Comparison of ENCODE assay signal across 8 cellular contexts in the genomic region with DNA sequence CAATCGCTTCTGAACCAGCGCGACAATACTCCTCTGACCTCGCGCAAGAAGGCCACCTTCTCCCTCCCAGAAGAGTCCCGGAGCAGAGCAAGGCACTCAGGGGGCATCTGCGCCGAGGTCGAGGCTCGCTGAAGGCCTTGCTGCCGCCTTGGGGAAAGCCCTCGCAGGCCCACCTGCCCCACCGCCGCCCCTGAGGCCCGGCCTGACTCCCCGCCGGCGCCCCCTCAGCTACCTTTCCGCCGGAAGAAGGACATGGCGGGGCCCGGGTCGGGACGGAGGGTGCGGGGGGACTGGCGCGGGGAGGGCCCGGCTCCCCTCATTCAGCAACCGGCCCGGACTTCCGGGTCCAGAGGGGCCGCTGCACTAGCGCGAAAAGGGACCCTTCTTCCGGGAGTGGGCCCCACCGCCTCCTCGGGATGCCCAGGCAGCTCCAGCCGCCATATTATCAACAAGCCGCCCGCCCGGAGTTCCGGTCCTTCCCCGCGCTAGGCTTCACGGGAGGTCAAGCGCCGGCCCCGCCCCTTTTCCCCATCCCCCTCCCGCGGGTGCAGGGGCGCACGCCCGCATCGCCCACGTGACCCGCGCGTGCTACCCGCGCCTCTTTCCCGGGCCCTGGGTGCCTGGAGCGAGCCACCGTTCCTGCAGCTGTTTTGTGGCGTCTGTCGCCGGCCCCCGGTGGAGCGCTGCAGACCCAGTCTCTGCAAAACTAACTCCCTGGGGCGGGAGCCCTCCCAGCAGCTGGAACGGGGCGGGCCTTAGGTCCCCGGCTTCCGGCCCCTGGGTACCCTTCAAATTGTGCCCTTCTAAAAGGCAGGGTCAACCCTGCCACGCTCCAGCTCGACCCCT. TPM values are rescaled to one million over a fixed set of nuclear protein-coding genes. Genes with fewer than 3 reads are reported as not detected.
A peak's percentile ranks its signal among the peaks of the same experiment; 100 is the strongest.
DNase-seq lines count a peak whose midpoint lies in the region; ATAC-seq and TF ChIP-seq lines count a peak whose summit lies in the region.

A gene with protein sequence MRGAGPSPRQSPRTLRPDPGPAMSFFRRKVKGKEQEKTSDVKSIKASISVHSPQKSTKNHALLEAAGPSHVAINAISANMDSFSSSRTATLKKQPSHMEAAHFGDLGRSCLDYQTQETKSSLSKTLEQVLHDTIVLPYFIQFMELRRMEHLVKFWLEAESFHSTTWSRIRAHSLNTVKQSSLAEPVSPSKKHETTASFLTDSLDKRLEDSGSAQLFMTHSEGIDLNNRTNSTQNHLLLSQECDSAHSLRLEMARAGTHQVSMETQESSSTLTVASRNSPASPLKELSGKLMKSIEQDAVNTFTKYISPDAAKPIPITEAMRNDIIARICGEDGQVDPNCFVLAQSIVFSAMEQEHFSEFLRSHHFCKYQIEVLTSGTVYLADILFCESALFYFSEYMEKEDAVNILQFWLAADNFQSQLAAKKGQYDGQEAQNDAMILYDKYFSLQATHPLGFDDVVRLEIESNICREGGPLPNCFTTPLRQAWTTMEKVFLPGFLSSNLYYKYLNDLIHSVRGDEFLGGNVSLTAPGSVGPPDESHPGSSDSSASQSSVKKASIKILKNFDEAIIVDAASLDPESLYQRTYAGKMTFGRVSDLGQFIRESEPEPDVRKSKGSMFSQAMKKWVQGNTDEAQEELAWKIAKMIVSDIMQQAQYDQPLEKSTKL (minus strand): TSS at position 469 of the 846 bp plus-strand sequence. CDS start 149 bp downstream, at position 320.

- no peaks in the 10 kb centered on the region for H3K9me3 Mint-ChIP-seq in activated T-helper 1 cell treated with anti-CD3 and anti-CD28 coated beads, Interleukin-12 subunit alpha, Interleukin-12 subunit beta, Interleukin-2, Interleukin-4 antibody, amounts not matched to agents 30 ng/mL and 10 ng/mL and 1 ng/mL, durations not matched to agents 14 hours and 24 hours and 36 hours
- H3K9me3 Mint-ChIP-seq in natural killer cell = peaks cover 0 to 2% of the 10 kb centered on the region in 2 donors

- peak within 1 kb of the TSS; percentile 91 for H3K4me3 Mint-ChIP-seq in activated T-helper 1 cell treated with anti-CD3 and anti-CD28 coated beads, Interleukin-12 subunit alpha, Interleukin-12 subunit beta, Interleukin-2, Interleukin-4 antibody, amounts not matched to agents 30 ng/mL and 10 ng/mL and 1 ng/mL, durations not matched to agents 14 hours and 24 hours and 36 hours
- H3K4me3 Mint-ChIP-seq in natural killer cell = peak within 1 kb of the TSS; percentile 98

- H3K27ac Mint-ChIP-seq in activated T-helper 1 cell treated with anti-CD3 and anti-CD28 coated beads, Interleukin-12 subunit alpha, Interleukin-12 subunit beta, Interleukin-2, Interleukin-4 antibody, amounts not matched to agents 30 ng/mL and 10 ng/mL and 1 ng/mL, durations not matched to agents 14 hours and 24 hours and 36 hours = peak within 1 kb of the TSS; percentile 94
- peak within 1 kb of the TSS; percentile 95 to 96 for H3K27ac Mint-ChIP-seq in natural killer cell

- H3K4me1 ChIP-seq in Peyer's patch = peaks cover 0 to 21% (median 6%) of the 10 kb centered on the region in 4 donors

- ATAC-seq in GM21723 (IDR thresholded peaks at IDR 0.05; ENCODE audit: unreplicated experiment) = peak; percentile 90
- peak; percentile 90 to 94 (median 91) for ATAC-seq in natural killer cell

- H3K36me3 Mint-ChIP-seq in activated T-helper 1 cell treated with anti-CD3 and anti-CD28 coated beads, Interleukin-12 subunit alpha, Interleukin-12 subunit beta, Interleukin-2, Interleukin-4 antibody, amounts not matched to agents 30 ng/mL and 10 ng/mL and 1 ng/mL, durations not matched to agents 14 hours and 24 hours and 36 hours (ENCODE audit: low read depth) = peaks cover 13% of the 10 kb centered on the region
- H3K36me3 Mint-ChIP-seq in natural killer cell = no peaks in the 10 kb centered on the region

- no peaks in the 10 kb centered on the region for H3K27me3 ChIP-seq in Peyer's patch

- TF ChIP-seq CTCF in Peyer's patch (IDR thresholded peaks at IDR 0.05) (no peak), fibroblast of mammary gland (conservative IDR thresholded peaks at IDR 0.05; ENCODE audit: control insufficient read depth, insufficient read depth, low read depth, low read length) (no peak), natural killer cell (IDR thresholded peaks at IDR 0.05) (no peak)

- peaks cover 42% of the 10 kb centered on the region for H3K4me1 Mint-ChIP-seq in activated T-helper 1 cell treated with anti-CD3 and anti-CD28 coated beads, Interleukin-12 subunit alpha, Interleukin-12 subunit beta, Interleukin-2, Interleukin-4 antibody, amounts not matched to agents 30 ng/mL and 10 ng/mL and 1 ng/mL, durations not matched to agents 14 hours and 24 hours and 36 hours (ENCODE audit: low read depth)
- peaks cover 33 to 44% of the 10 kb centered on the region in 2 donors for H3K4me1 Mint-ChIP-seq in natural killer cell

- H3K27ac ChIP-seq in Peyer's patch = peak within 1 kb of the TSS; percentile 84 to 94 (median 88)

- H3K9me3 ChIP-seq in Peyer's patch = no peaks in the 10 kb centered on the region

- intact Hi-C loops in activated T-helper 1 cell treated with anti-CD3 and anti-CD28 coated beads, Interleukin-12 subunit alpha, Interleukin-12 subunit beta, Interleukin-2, Interleukin-4 antibody, amounts not matched to agents 30 ng/mL and 10 ng/mL and 1 ng/mL, durations not matched to agents 14 hours and 24 hours and 36 hours (cut with micrococcal nuclease) = loop anchor here (1.0 to 10.0 kb wide), 5 partner anchors 15 to 1307 kb away; a partner anchor contains a TSS
- intact Hi-C loops in natural killer cell (cut with micrococcal nuclease) = loop anchor here (5.0 kb wide), 1 partner anchor 140 kb away; no protein-coding TSS in a partner anchor

- H3K36me3 ChIP-seq in Peyer's patch = peaks cover 0 to 3% (median 0%) of the 10 kb centered on the region in 3 donors

- peak within 1 kb of the TSS; percentile 72 to 96 (median 82) for H3K4me3 ChIP-seq in Peyer's patch
- peak within 1 kb of the TSS; percentile 73 for H3K4me3 ChIP-seq in fibroblast of mammary gland (ENCODE audit: control insufficient read depth, low read depth, low read length)

- no peaks in the 10 kb centered on the region for H3K27me3 Mint-ChIP-seq in activated T-helper 1 cell treated with anti-CD3 and anti-CD28 coated beads, Interleukin-12 subunit alpha, Interleukin-12 subunit beta, Interleukin-2, Interleukin-4 antibody, amounts not matched to agents 30 ng/mL and 10 ng/mL and 1 ng/mL, durations not matched to agents 14 hours and 24 hours and 36 hours (ENCODE audit: insufficient read depth)
- H3K27me3 Mint-ChIP-seq in natural killer cell (ENCODE audit: low read depth in 2 of 2) = no peaks in the 10 kb centered on the region

- peak; percentile 34 to 44 for TF ChIP-seq POLR2A in Peyer's patch (IDR thresholded peaks at IDR 0.05)

- DNase-seq in DMS79 treated with DMSO at 0.1 percent for 48 hours (lab: John Stamatoyannopoulos, UW) = peak; percentile 29
- peak; percentile 33 for DNase-seq in KG1 (lab: John Stamatoyannopoulos, UW)
- DNase-seq in Peyer's patch = peak; percentile 93 to 97 (median 97)
- peak; percentile 88 for DNase-seq in activated T-helper 1 cell treated with anti-CD3 and anti-CD28 coated beads, Interleukin-12 subunit alpha, Interleukin-12 subunit beta, Interleukin-2, Interleukin-4 antibody, amounts not matched to agents 30 ng/mL and 10 ng/mL and 1 ng/mL, durations not matched to agents 14 hours and 24 hours and 36 hours (ENCODE audit: low spot score)
- DNase-seq in fibroblast of mammary gland (ENCODE audit: low read depth) = peak; percentile 72
- DNase-seq in natural killer cell = peak; percentile 91
- peak; percentile 93 for DNase-seq in stimulated activated naive CD4-positive, alpha-beta T cell treated with Interleukin-2 at 50 U/mL for 16 hours (lab: John Stamatoyannopoulos, UW)

RNA-seq across cellular contexts. Expression of the gene that starts here (rescaled TPM):
- 10 to 100 TPM; 22.9 to 77.6 (median 30.3) TPM for total RNA-seq in Peyer's patch
- total RNA-seq in activated T-helper 1 cell treated with anti-CD3 and anti-CD28 coated beads, Interleukin-12 subunit alpha, Interleukin-12 subunit beta, Interleukin-2, Interleukin-4 antibody, amounts not matched to agents 30 ng/mL and 10 ng/mL and 1 ng/mL, durations not matched to agents 14 hours and 24 hours and 36 hours = 38.8 and 39.3 TPM in 2 replicates
- 10 to 100 TPM; 46.2 to 60.9 (median 48.6) TPM for total RNA-seq in natural killer cell

Comparison
In these comparisons a context has a peak if more than half of its experiments do, and no peak if none do; other contexts are left out.
1. Peak in every context shown above with its lines: DNase-seq, ATAC-seq, H3K4me3 ChIP-seq and H3K27ac ChIP-seq.
2. DNase-seq: peak in every context shown above with its lines; median percentile 97 in Peyer's patch; 93 in stimulated activated naive CD4-positive, alpha-beta T cell treated with Interleukin-2 at 50 U/mL for 16 hours; 91 in natural killer cell; 88 in activated T-helper 1 cell treated with anti-CD3 and anti-CD28 coated beads, Interleukin-12 subunit alpha, Interleukin-12 subunit beta, Interleukin-2, Interleukin-4 antibody, amounts not matched to agents 30 ng/mL and 10 ng/mL and 1 ng/mL, durations not matched to agents 14 hours and 24 hours and 36 hours; 72 in fibroblast of mammary gland; 33 in KG1; 29 in DMS79 treated with DMSO at 0.1 percent for 48 hours.